ENCODE assay signal across 8 cellular contexts in the genomic region with DNA sequence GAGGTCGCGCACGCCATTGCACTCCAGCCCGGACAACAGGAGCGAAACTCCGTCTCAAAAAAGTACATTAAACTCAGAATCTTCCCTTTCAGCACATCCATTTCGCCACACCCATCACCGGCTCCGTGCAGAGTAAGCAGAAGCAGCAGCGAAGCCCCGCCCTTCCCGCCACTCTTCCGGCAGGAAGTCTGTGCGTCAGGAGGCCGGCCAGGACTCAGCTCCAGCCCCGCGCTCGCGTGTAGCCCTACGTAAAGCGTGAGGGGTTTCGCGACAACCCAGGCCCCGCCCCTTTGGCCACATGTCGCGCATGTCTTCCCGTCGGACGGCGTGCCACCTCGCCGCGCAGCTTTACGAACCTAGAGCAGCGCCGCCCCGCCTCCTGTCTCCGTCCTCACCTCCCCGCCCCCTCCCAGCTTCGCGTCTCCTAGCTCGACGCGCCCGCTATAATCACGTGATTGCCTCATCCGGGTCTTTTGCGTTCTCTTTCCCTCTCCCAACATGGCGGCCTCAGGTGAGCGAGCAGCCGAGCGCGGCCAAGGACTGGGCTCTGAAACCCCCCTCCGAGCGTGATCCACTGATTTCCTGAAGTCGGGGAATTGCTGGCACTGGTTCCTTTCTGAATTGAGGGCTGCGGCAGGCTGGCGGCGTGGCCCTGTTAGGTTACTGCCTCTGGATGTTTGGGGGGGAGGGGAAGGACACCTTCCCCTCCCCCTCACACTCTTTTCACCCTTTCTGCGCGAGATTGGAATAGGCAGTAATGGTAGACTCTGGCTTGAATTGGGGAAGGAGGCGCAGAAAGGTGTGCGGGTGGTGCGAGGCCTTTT.
A peak's percentile ranks its signal among the peaks of the same experiment; 100 is the strongest.
DNase-seq lines count a peak whose midpoint lies in the region; ATAC-seq and TF ChIP-seq lines count a peak whose summit lies in the region.

A gene with protein sequence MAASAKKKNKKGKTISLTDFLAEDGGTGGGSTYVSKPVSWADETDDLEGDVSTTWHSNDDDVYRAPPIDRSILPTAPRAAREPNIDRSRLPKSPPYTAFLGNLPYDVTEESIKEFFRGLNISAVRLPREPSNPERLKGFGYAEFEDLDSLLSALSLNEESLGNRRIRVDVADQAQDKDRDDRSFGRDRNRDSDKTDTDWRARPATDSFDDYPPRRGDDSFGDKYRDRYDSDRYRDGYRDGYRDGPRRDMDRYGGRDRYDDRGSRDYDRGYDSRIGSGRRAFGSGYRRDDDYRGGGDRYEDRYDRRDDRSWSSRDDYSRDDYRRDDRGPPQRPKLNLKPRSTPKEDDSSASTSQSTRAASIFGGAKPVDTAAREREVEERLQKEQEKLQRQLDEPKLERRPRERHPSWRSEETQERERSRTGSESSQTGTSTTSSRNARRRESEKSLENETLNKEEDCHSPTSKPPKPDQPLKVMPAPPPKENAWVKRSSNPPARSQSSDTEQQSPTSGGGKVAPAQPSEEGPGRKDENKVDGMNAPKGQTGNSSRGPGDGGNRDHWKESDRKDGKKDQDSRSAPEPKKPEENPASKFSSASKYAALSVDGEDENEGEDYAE (plus strand): TSS at position 471 of the 824 bp plus-strand sequence. CDS start 28 bp downstream, at position 499.

- DNase-seq in AG09319 (ENCODE audit: extremely low read depth, low read depth) (peak; percentile 99), NCI-H446 treated with DMSO at 0.1 percent for 48 hours (lab: John Stamatoyannopoulos, UW) (peak; percentile 99), cerebellar cortex (ENCODE audit: low spot score) (peak; percentile 99), iris pigment epithelial cell (ENCODE audit: low read depth) (peak; percentile 100)
- DNase-seq in stimulated activated CD4-positive, alpha-beta T cell treated with anti-CD3 and anti-CD28 coated beads, Interleukin-12 subunit alpha, Interleukin-12 subunit beta, amount 100 ng/mL, for 4 hours, result peak; percentile 99

- no peak for TF ChIP-seq CTCF in AG09319 (IDR thresholded peaks at IDR 0.05; ENCODE audit: low read depth, low read length)

- ATAC-seq in GM19035 (IDR thresholded peaks at IDR 0.05; ENCODE audit: unreplicated experiment) (peak; percentile 84), HG03354 (IDR thresholded peaks at IDR 0.05; ENCODE audit: poor library complexity, severe bottlenecking, unreplicated experiment) (peak; percentile 92)
- ATAC-seq in activated CD4-positive, CD25-positive, alpha-beta regulatory T cell treated with anti-CD3 and anti-CD28 coated beads, Interleukin-2, amount 50 U/mL, for 24 hours, result peak; percentile 90 to 94

Comparison
In these comparisons a context has a peak if more than half of its experiments do, and no peak if none do; other contexts are left out.
1. Peak in every context shown above with its lines: DNase-seq and ATAC-seq.